In the genomic region with DNA sequence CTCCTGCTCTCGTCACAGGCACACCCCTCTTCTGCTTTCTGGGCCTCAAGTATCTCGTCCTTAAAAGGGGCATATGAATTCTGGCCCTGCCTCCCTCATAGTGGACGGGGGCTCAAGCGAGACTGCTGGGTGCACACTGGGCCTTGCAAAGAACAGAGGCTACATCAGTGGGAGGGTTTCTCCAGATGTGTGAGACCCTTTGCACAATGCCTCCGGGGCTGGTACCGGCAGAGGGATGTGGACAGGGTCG, we compare ENCODE assay signal across 29 cellular contexts. TPM values are rescaled to one million over a fixed set of nuclear protein-coding genes. Genes with fewer than 3 reads are reported as not detected.
A peak's percentile ranks its signal among the peaks of the same experiment; 100 is the strongest.
DNase-seq lines count a peak whose midpoint lies in the region; ATAC-seq and TF ChIP-seq lines count a peak whose summit lies in the region.
"Had no signal": no experiment of that assay in that cellular context is flagged by ENCODE, and none has a peak within 500 bp of the region (broad histone marks: within the 10 kb centered on the region; RNA-seq: fewer than 3 reads in every experiment).

No MANE protein-coding gene starts in this region.

- WGBS in thyroid gland, 2 donors: 92 to 94% methylated on average over 4 to 7 of the region's 7 CpGs

- H3K27ac ChIP-seq in BLaER1 treated with 17β-estradiol and CSF1 and Interleukin-3, amounts not matched to agents 10 nM and 100 nM: peak overlapping the region in 5 of 11 experiments; percentile 5 to 81 (median 32); a peak in 6 of 22 replicates
- peak overlapping the region in 50 of 59 donors; percentile 13 to 91 (median 78) for H3K27ac ChIP-seq in dorsolateral prefrontal cortex
- H3K27ac ChIP-seq in thyroid gland: no peak overlapping the region
- H3K27ac ChIP-seq: gastrocnemius medialis, neutrophil, prostate gland, tibial artery had no signal

- H3K27ac Mint-ChIP-seq in T-helper 17 cell (peak overlapping the region; percentile 24), osteocyte (ENCODE audit: unreplicated experiment) (peak overlapping the region; percentile 80)
- H3K27ac Mint-ChIP-seq: activated naive CD4-positive, alpha-beta T cell treated with anti-CD3 and anti-CD28 coated beads, Interleukin-2, amount 10 ng/mL, durations not matched to agents 7 days and 5 days; activated T-helper 1 cell treated with anti-CD3 and anti-CD28 coated beads, Interleukin-12 subunit alpha, Interleukin-12 subunit beta, Interleukin-2, Interleukin-4 antibody, amounts not matched to agents 30 ng/mL and 10 ng/mL and 1 ng/mL, durations not matched to agents 14 hours and 24 hours and 36 hours; endodermal cell had no signal

- TF ChIP-seq CTCF in dorsolateral prefrontal cortex (IDR thresholded peaks at IDR 0.05 in 54 of 56, conservative IDR thresholded peaks at IDR 0.05 in 2 of 56; ENCODE audit: low read depth in 1 of 56, partially characterized antibody in 56 of 56) (no peak), osteocyte (IDR thresholded peaks at IDR 0.05) (no peak), GM20000 (IDR thresholded peaks at IDR 0.05; ENCODE audit: extremely low read depth, missing control alignments) (no peak), thyroid gland (IDR thresholded peaks at IDR 0.05) (no peak)

- H3K36me3 Mint-ChIP-seq in T-helper 17 cell (ENCODE audit: low read depth) (no peaks in the 10 kb centered on the region), osteocyte (ENCODE audit: unreplicated experiment) (no peaks in the 10 kb centered on the region)
- H3K36me3 Mint-ChIP-seq: activated naive CD4-positive, alpha-beta T cell treated with anti-CD3 and anti-CD28 coated beads, Interleukin-2, amount 10 ng/mL, durations not matched to agents 7 days and 5 days had no signal

- TF ChIP-seq POLR2A in thyroid gland (IDR thresholded peaks at IDR 0.05): no peak

- H3K27me3 ChIP-seq in BLaER1 treated with 17β-estradiol and CSF1 and Interleukin-3, amounts not matched to agents 10 nM and 100 nM: peaks cover 0 to 8% (median 0%) of the 10 kb centered on the region in 11 experiments; a peak in 1 of 22 replicates
- H3K27me3 ChIP-seq in dorsolateral prefrontal cortex: no peaks in the 10 kb centered on the region
- no peaks in the 10 kb centered on the region for H3K27me3 ChIP-seq in thyroid gland
- H3K27me3 ChIP-seq: gastrocnemius medialis, neutrophil had no signal

- no peak for ATAC-seq in T-helper 17 cell
- ATAC-seq in GM19452 (IDR thresholded peaks at IDR 0.05; ENCODE audit: unreplicated experiment): no peak
- ATAC-seq in HG03565 (IDR thresholded peaks at IDR 0.05; ENCODE audit: unreplicated experiment): no peak
- ATAC-seq: gastrocnemius medialis, K562, left colon had no signal

- intact Hi-C loops in dorsolateral prefrontal cortex (cut with DNase I) (loop anchor here in 1 of 2 donors (5.0 kb wide), 1 partner anchor 44 kb away; no protein-coding TSS in a partner anchor), thyroid gland (cut with DNase I) (no loop called here)

- H3K4me1 Mint-ChIP-seq in T-helper 17 cell: peaks cover 46% of the 10 kb centered on the region
- H3K4me1 Mint-ChIP-seq in osteocyte (ENCODE audit: unreplicated experiment): peaks cover 55% of the 10 kb centered on the region

- no peaks in the 10 kb centered on the region for H4K20me1 ChIP-seq in BLaER1 treated with 17β-estradiol and CSF1 and Interleukin-3, amounts not matched to agents 10 nM and 100 nM

- H3K4me1 ChIP-seq in BLaER1 treated with 17β-estradiol and CSF1 and Interleukin-3, amounts not matched to agents 10 nM and 100 nM: peaks cover 53 to 76% (median 72%) of the 10 kb centered on the region in 10 experiments
- H3K4me1 ChIP-seq in thyroid gland: peaks cover 40 to 51% of the 10 kb centered on the region in 2 donors
- H3K4me1 ChIP-seq: HAP-1, prostate gland had no signal

- no peak overlapping the region for H3K4me3 ChIP-seq in BLaER1 treated with 17β-estradiol and CSF1 and Interleukin-3, amounts not matched to agents 10 nM and 100 nM
- H3K4me3 ChIP-seq in dorsolateral prefrontal cortex (no peak overlapping the region), thyroid gland (replicated peaks in 1 of 3) (no peak overlapping the region)
- H3K4me3 ChIP-seq: gastrocnemius medialis, HAP-1, K562, prostate gland, tibial artery had no signal

- no peaks in the 10 kb centered on the region for H3K9me3 ChIP-seq in BLaER1 treated with 17β-estradiol and CSF1 and Interleukin-3, amounts not matched to agents 10 nM and 100 nM (replicated peaks in 1 of 11)
- H3K9me3 ChIP-seq in T-helper 17 cell (ENCODE audit: control insufficient read depth, low read length, poor library complexity, severe bottlenecking): no peaks in the 10 kb centered on the region
- no peaks in the 10 kb centered on the region for H3K9me3 ChIP-seq in thyroid gland
- H3K9me3 ChIP-seq: gastrocnemius medialis, HAP-1, neutrophil, prostate gland, tibial artery had no signal

- 0 out of 22 replicates have a peak overlapping the region, but pooled peaks of 1 of the 11 experiments have one; percentile 8 for H3K9ac ChIP-seq in BLaER1 treated with 17β-estradiol and CSF1 and Interleukin-3, amounts not matched to agents 10 nM and 100 nM

- H3K27me3 Mint-ChIP-seq in T-helper 17 cell: peaks cover 70% of the 10 kb centered on the region
- no peaks in the 10 kb centered on the region for H3K27me3 Mint-ChIP-seq in osteocyte (ENCODE audit: unreplicated experiment)

- no peaks in the 10 kb centered on the region for H3K9me3 Mint-ChIP-seq in osteocyte (ENCODE audit: unreplicated experiment)
- H3K9me3 Mint-ChIP-seq: activated naive CD4-positive, alpha-beta T cell treated with anti-CD3 and anti-CD28 coated beads, Interleukin-2, amount 10 ng/mL, durations not matched to agents 7 days and 5 days; activated T-helper 1 cell treated with anti-CD3 and anti-CD28 coated beads, Interleukin-12 subunit alpha, Interleukin-12 subunit beta, Interleukin-2, Interleukin-4 antibody, amounts not matched to agents 30 ng/mL and 10 ng/mL and 1 ng/mL, durations not matched to agents 14 hours and 24 hours and 36 hours; endodermal cell had no signal

- peak overlapping the region; percentile 31 for H3K4me3 Mint-ChIP-seq in T-helper 17 cell
- H3K4me3 Mint-ChIP-seq in osteocyte (ENCODE audit: unreplicated experiment): no peak overlapping the region
- H3K4me3 Mint-ChIP-seq: activated naive CD4-positive, alpha-beta T cell treated with anti-CD3 and anti-CD28 coated beads, Interleukin-2, amount 10 ng/mL, durations not matched to agents 7 days and 5 days; activated T-helper 1 cell treated with anti-CD3 and anti-CD28 coated beads, Interleukin-12 subunit alpha, Interleukin-12 subunit beta, Interleukin-2, Interleukin-4 antibody, amounts not matched to agents 30 ng/mL and 10 ng/mL and 1 ng/mL, durations not matched to agents 14 hours and 24 hours and 36 hours; endodermal cell had no signal

- DNase-seq in T-helper 17 cell (no peak), dorsolateral prefrontal cortex (no peak), osteocyte (ENCODE audit: extremely low spot score, unreplicated experiment) (no peak), GM20000 (ENCODE audit: low spot score) (no peak), thyroid gland (no peak)
- DNase-seq: amniotic stem cell; C1 segment of cervical spinal cord; cortex of kidney; DMS79; gastrocnemius medialis; GF-D8; left colon; MM.1S; NCI-H446; Right ventricle myocardium superior; stimulated activated naive CD4-positive, alpha-beta T cell treated with Interleukin-2 at 50 U/mL for 16 hours had no signal

- H3K36me3 ChIP-seq in BLaER1 treated with 17β-estradiol and CSF1 and Interleukin-3, amounts not matched to agents 10 nM and 100 nM: no peaks in the 10 kb centered on the region
- H3K36me3 ChIP-seq in thyroid gland: no peaks in the 10 kb centered on the region
- H3K36me3 ChIP-seq: gastrocnemius medialis, HAP-1, neutrophil, prostate gland, tibial artery had no signal

- peak overlapping the region; percentile 54 to 97 (median 88); a peak in 21 of 22 replicates for H3K4me2 ChIP-seq in BLaER1 treated with 17β-estradiol and CSF1 and Interleukin-3, amounts not matched to agents 10 nM and 100 nM

RNA-seq across cellular contexts. Expression of a gene that starts 25.0 kb away (rescaled TPM):
- total RNA-seq in T-helper 17 cell (under 1 TPM; 0.29 to 0.55 TPM), dorsolateral prefrontal cortex (100 to 1,000 TPM in 78 of 120 experiments, 10 to 100 TPM in 42; 32.4 to 184 (median 107) TPM), osteocyte (0.57 and 1.3 TPM in 2 replicates), thyroid gland (10 to 100 TPM in 1 of 4 donors, 1 to 10 TPM in 3; 5.2 to 10.6 (median 8.1) TPM)
- total RNA-seq: HT1080, K562, PC-3 had no signal

Comparison
In these comparisons a context has a peak if more than half of its experiments do, and no peak if none do; other contexts are left out.
1. H3K27ac ChIP-seq: peak in dorsolateral prefrontal cortex (50 of 59); none in thyroid gland (0 of 3).